ENCODE assay signal across 30 cellular contexts in genomic region chr13:97426695-97427094, GRCh38.
"Had no signal": no experiment of that assay in that cellular context is flagged by ENCODE, and none has a peak within 500 bp of the region (broad histone marks: within the 10 kb centered on the region; RNA-seq: fewer than 3 reads in every experiment).

No MANE protein-coding gene starts in this region.

- ATAC-seq: left ventricle myocardium superior; lower lobe of right lung; naive thymus-derived CD8-positive, alpha-beta T cell; pancreas; right cardiac atrium; stimulated activated memory B cell treated with anti-CD40 and anti-IgM and Interleukin-4, amounts not matched to agents 10 μg/mL and 1 μg/mL and 100 μg/mL, for 72 hours; stimulated activated naive CD8-positive, alpha-beta T cell treated with anti-CD3 and anti-CD28 coated beads, Interleukin-15, amount 100 ng/mL, for 72 hours had no signal

- H3K36me3 Mint-ChIP-seq: naive thymus-derived CD8-positive, alpha-beta T cell; stimulated activated memory B cell treated with anti-CD40 and anti-IgM and Interleukin-4, amounts not matched to agents 10 μg/mL and 1 μg/mL and 100 μg/mL, for 72 hours; type B pancreatic cell had no signal

- H3K27ac ChIP-seq: lower lobe of right lung, pancreas, prostate gland, sigmoid colon, spleen, tibial nerve, vagina had no signal

- H3K4me1 ChIP-seq: lower lobe of right lung, prostate gland had no signal

- H3K9me3 Mint-ChIP-seq: naive thymus-derived CD8-positive, alpha-beta T cell; nephron; neural crest cell; stimulated activated memory B cell treated with anti-CD40 and anti-IgM and Interleukin-4, amounts not matched to agents 10 μg/mL and 1 μg/mL and 100 μg/mL, for 72 hours; stimulated activated naive CD8-positive, alpha-beta T cell treated with anti-CD3 and anti-CD28 coated beads, Interleukin-15, amount 100 ng/mL, for 72 hours; type B pancreatic cell had no signal

- FAIRE-seq: pancreas, small intestine had no signal

- H3K4me3 Mint-ChIP-seq: immature natural killer cell; naive thymus-derived CD8-positive, alpha-beta T cell; nephron; neural crest cell; stimulated activated memory B cell treated with anti-CD40 and anti-IgM and Interleukin-4, amounts not matched to agents 10 μg/mL and 1 μg/mL and 100 μg/mL, for 72 hours; stimulated activated naive CD8-positive, alpha-beta T cell treated with anti-CD3 and anti-CD28 coated beads, Interleukin-15, amount 100 ng/mL, for 72 hours; type B pancreatic cell had no signal

- H3K4me3 ChIP-seq: lower lobe of right lung, pancreas, prostate gland, sigmoid colon, spleen, tibial nerve, vagina had no signal

- H3K27me3 ChIP-seq: pancreas, sigmoid colon, spleen, tibial nerve, vagina had no signal

- H3K27ac Mint-ChIP-seq: immature natural killer cell; naive thymus-derived CD8-positive, alpha-beta T cell; nephron; stimulated activated memory B cell treated with anti-CD40 and anti-IgM and Interleukin-4, amounts not matched to agents 10 μg/mL and 1 μg/mL and 100 μg/mL, for 72 hours; stimulated activated naive CD8-positive, alpha-beta T cell treated with anti-CD3 and anti-CD28 coated beads, Interleukin-15, amount 100 ng/mL, for 72 hours; type B pancreatic cell had no signal

- DNase-seq: hypothalamus; immature natural killer cell; islet precursor cell; left ventricle myocardium superior; lower lobe of right lung; mammary epithelial cell; mesenchymal stem cell; naive thymus-derived CD8-positive, alpha-beta T cell; nucleus accumbens; pancreas; posterior cingulate gyrus; retina; right cardiac atrium; sigmoid colon; small intestine; spleen; stimulated activated CD4-positive, alpha-beta T cell treated with anti-CD3 and anti-CD28 coated beads, Interleukin-1b, Interleukin-23, amount 100 ng/mL, for 48 hours; stimulated activated CD4-positive, alpha-beta T cell treated with anti-CD3 and anti-CD28 coated beads, Interleukin-2, amount 100 ng/mL, for 48 hours; stimulated activated CD4-positive, alpha-beta T cell treated with anti-CD3 and anti-CD28 coated beads, Interleukin-4, amount 100 ng/mL, for 4 hours; stimulated activated CD8-positive, alpha-beta memory T cell treated with anti-CD3 and anti-CD28 coated beads, Interleukin-4, amount 100 ng/mL, for 48 hours; stimulated activated naive CD4-positive, alpha-beta T cell treated with Interleukin-2 at 50 U/mL for 16 hours; stimulated activated naive CD8-positive, alpha-beta T cell treated with anti-CD3 and anti-CD28 coated beads, Interleukin-15, amount 100 ng/mL, for 72 hours; substantia nigra had no signal

- H3K36me3 ChIP-seq: lower lobe of right lung, pancreas, prostate gland, sigmoid colon, spleen, tibial nerve, vagina had no signal

- H3K27me3 Mint-ChIP-seq: stimulated activated memory B cell treated with anti-CD40 and anti-IgM and Interleukin-4, amounts not matched to agents 10 μg/mL and 1 μg/mL and 100 μg/mL, for 72 hours; type B pancreatic cell had no signal

- H3K9me3 ChIP-seq: lower lobe of right lung, pancreas, prostate gland, sigmoid colon, spleen, tibial nerve, vagina had no signal
